ENCODE assay signal across 1 cellular context in the genomic region with DNA sequence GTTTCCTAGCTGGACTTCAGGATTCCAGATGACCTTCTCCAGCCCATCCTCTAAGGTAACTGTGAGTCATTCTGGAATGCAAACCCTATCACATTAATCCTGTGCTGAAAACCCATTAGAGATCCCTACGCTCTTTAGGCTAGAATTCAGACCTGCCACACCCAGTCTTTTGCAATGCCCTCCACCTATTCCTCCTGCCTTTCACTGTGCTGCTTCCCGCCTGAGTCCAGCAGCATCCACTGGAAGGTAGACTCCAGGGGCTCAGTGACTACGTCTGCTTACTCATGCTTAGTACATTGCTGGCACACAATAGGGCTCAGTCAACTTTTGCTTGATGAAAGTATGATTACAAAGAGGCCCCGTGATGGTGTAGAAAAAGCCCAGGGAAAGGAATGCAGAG.
TF ChIP-seq lines count a peak whose summit lies in the region.

No MANE protein-coding gene starts in this region.

TF ChIP-seq in IMR-90, 13 proteins besides CTCF, POLR2A, EP300 and RAD21 (continued from another document):
- TF ChIP-seq MAFK (IDR thresholded peaks at IDR 0.05; ENCODE audit: low read depth, low read length): no peak
- no peak for TF ChIP-seq CEBPB (IDR thresholded peaks at IDR 0.05; ENCODE audit: low read depth, low read length)
- no peak for TF ChIP-seq FOS (IDR thresholded peaks at IDR 0.05; ENCODE audit: low read depth, low read length)
- TF ChIP-seq BHLHE40 (IDR thresholded peaks at IDR 0.05; ENCODE audit: low read depth, low read length): no peak
- no peak for TF ChIP-seq MXI1 (IDR thresholded peaks at IDR 0.05; ENCODE audit: borderline replicate concordance, low read depth, low read length)
- TF ChIP-seq CHD1 (IDR thresholded peaks at IDR 0.05; ENCODE audit: low read depth, low read length): no peak
- TF ChIP-seq MAZ (IDR thresholded peaks at IDR 0.05; ENCODE audit: borderline replicate concordance, low read depth, low read length): no peak
- no peak for TF ChIP-seq RFX5 (IDR thresholded peaks at IDR 0.05; ENCODE audit: low read depth, low read length)
- TF ChIP-seq NFE2L2 (IDR thresholded peaks at IDR 0.05; ENCODE audit: low read depth, low read length): no peak
- TF ChIP-seq, protein P1, sequence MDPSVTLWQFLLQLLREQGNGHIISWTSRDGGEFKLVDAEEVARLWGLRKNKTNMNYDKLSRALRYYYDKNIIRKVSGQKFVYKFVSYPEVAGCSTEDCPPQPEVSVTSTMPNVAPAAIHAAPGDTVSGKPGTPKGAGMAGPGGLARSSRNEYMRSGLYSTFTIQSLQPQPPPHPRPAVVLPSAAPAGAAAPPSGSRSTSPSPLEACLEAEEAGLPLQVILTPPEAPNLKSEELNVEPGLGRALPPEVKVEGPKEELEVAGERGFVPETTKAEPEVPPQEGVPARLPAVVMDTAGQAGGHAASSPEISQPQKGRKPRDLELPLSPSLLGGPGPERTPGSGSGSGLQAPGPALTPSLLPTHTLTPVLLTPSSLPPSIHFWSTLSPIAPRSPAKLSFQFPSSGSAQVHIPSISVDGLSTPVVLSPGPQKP (IDR thresholded peaks at IDR 0.05; ENCODE audit: borderline replicate concordance, low read depth, low read length): no peak
- no peak for TF ChIP-seq SMC3 (IDR thresholded peaks at IDR 0.05; ENCODE audit: low read depth, low read length)
